In genomic region chr11:15289718-15290117, GRCh38 we compare ENCODE assay signal across 14 cellular contexts.
"Had no signal": no experiment of that assay in that cellular context is flagged by ENCODE, and none has a peak within 500 bp of the region (broad histone marks: within the 10 kb centered on the region; RNA-seq: fewer than 3 reads in every experiment).

No MANE protein-coding gene starts in this region.

- H3K36me3 ChIP-seq: adrenal gland, neutrophil had no signal

- H3K27ac ChIP-seq: adrenal gland, coronary artery, foreskin keratinocyte, neutrophil had no signal

- H3K9me3 ChIP-seq: adrenal gland, neutrophil had no signal

- H3K4me3 ChIP-seq: adrenal gland, coronary artery had no signal

- H3K4me1 ChIP-seq: adrenal gland, foreskin keratinocyte had no signal

- DNase-seq: activated CD4-positive, alpha-beta T cell treated with anti-CD3 and anti-CD28 coated beads for 48 hours; activated naive CD4-positive, alpha-beta T cell treated with anti-CD3 and anti-CD28 coated beads, Interleukin-2, amount 50 U/mL, for 16 hours; activated T-cell treated with anti-CD3 and anti-CD28 coated beads for 4 hours; central memory CD4-positive, alpha-beta T cell; effector CD4-positive, alpha-beta T cell; foreskin keratinocyte; left colon; naive thymus-derived CD4-positive, alpha-beta T cell; right cardiac atrium; small intestine had no signal

- H3K27me3 ChIP-seq: adrenal gland, foreskin keratinocyte, neutrophil had no signal

- ATAC-seq: foreskin keratinocyte; left colon; naive thymus-derived CD4-positive, alpha-beta T cell; right cardiac atrium; WTC11 had no signal
